11 cellular contexts compared by ENCODE assay signal in genomic region chr2:233426619-233427342, GRCh38.
DNase-seq lines count a peak whose midpoint lies in the region; ATAC-seq and TF ChIP-seq lines count a peak whose summit lies in the region.
"Had no signal": no experiment of that assay in that cellular context is flagged by ENCODE, and none has a peak within 500 bp of the region (broad histone marks: within the 10 kb centered on the region; RNA-seq: fewer than 3 reads in every experiment).

No MANE protein-coding gene starts in this region.

- peaks cover 9% of the 10 kb centered on the region for H3K36me3 Mint-ChIP-seq in T-helper 17 cell (ENCODE audit: low read depth)

- peaks cover 77% of the 10 kb centered on the region for H3K4me1 Mint-ChIP-seq in T-helper 17 cell

- ATAC-seq in T-helper 17 cell, result no peak
- no peak for ATAC-seq in HG02885 (IDR thresholded peaks at IDR 0.05; ENCODE audit: poor library complexity, unreplicated experiment)
- ATAC-seq: heart left ventricle had no signal

- H3K4me3 Mint-ChIP-seq in T-helper 17 cell, result peak overlapping the region; percentile 58

- peak overlapping the region; percentile 97 for H3K27ac Mint-ChIP-seq in T-helper 17 cell

- no peaks in the 10 kb centered on the region for H3K9me3 ChIP-seq in T-helper 17 cell (ENCODE audit: control insufficient read depth, low read length, poor library complexity, severe bottlenecking)

- no peak for TF ChIP-seq CTCF in choroid plexus epithelial cell (conservative IDR thresholded peaks at IDR 0.05; ENCODE audit: low read depth, low read length)

- DNase-seq in ELR (ENCODE audit: low read depth) (peak; percentile 96), T-helper 17 cell (no peak), choroid plexus epithelial cell (ENCODE audit: low read depth) (peak; percentile 84), cerebellum (ENCODE audit: low spot score) (no peak), NCI-H128 (lab: John Stamatoyannopoulos, UW; ENCODE audit: unreplicated experiment) (no peak), HuH-7.5 (ENCODE audit: low spot score) (no peak)
- DNase-seq in stimulated activated CD4-positive, alpha-beta T cell treated with anti-CD3 and anti-CD28 coated beads, Interleukin-12 subunit alpha, Interleukin-12 subunit beta, amount 100 ng/mL, for 48 hours (ENCODE audit: low read depth in 2 of 3, low spot score in 1 of 3), result peak; percentile 59 to 73 (median 68)

- H3K4me3 ChIP-seq in choroid plexus epithelial cell (ENCODE audit: low read depth, low read length), result no peak overlapping the region
- H3K4me3 ChIP-seq: heart left ventricle, SK-N-MC, tibial nerve had no signal

- H3K27me3 Mint-ChIP-seq in T-helper 17 cell, result no peaks in the 10 kb centered on the region

Comparison
In these comparisons a context has a peak if more than half of its experiments do, and no peak if none do; other contexts are left out.
1. DNase-seq: peak in ELR (single experiment), choroid plexus epithelial cell (single experiment) and stimulated activated CD4-positive, alpha-beta T cell treated with anti-CD3 and anti-CD28 coated beads, Interleukin-12 subunit alpha, Interleukin-12 subunit beta, amount 100 ng/mL, for 48 hours (3 of 3); none in T-helper 17 cell (0 of 3), cerebellum (single experiment), NCI-H128 (single experiment) and HuH-7.5 (single experiment).